In genomic region chr7:77180990-77181595, GRCh38 we compare ENCODE assay signal across 15 cellular contexts. TPM values are rescaled to one million over a fixed set of nuclear protein-coding genes. Genes with fewer than 3 reads are reported as not detected.
A peak's percentile ranks its signal among the peaks of the same experiment; 100 is the strongest.
DNase-seq lines count a peak whose midpoint lies in the region; ATAC-seq and TF ChIP-seq lines count a peak whose summit lies in the region.
"Had no signal": no experiment of that assay in that cellular context is flagged by ENCODE, and none has a peak within 500 bp of the region (broad histone marks: within the 10 kb centered on the region; RNA-seq: fewer than 3 reads in every experiment).

No MANE protein-coding gene starts in this region.

- H3K27me3 ChIP-seq in transverse colon = no peaks in the 10 kb centered on the region
- H3K27me3 ChIP-seq: BLaER1 had no signal

- TF ChIP-seq CTCF in transverse colon (IDR thresholded peaks at IDR 0.05) = no peak

- H3K9me3 Mint-ChIP-seq in stimulated activated naive CD8-positive, alpha-beta T cell treated with anti-CD3 and anti-CD28 coated beads, Interleukin-15, amount 100 ng/mL, for 72 hours = no peaks in the 10 kb centered on the region

- ATAC-seq in stimulated activated naive CD8-positive, alpha-beta T cell treated with anti-CD3 and anti-CD28 coated beads, Interleukin-15, Interleukin-2, amounts not matched to agents 100 U/mL and 50 U/mL, for 24 hours = peak; percentile 43
- no peak for ATAC-seq in stimulated activated naive CD8-positive, alpha-beta T cell treated with anti-CD3 and anti-CD28 coated beads, Interleukin-15, amount 100 ng/mL, for 72 hours
- ATAC-seq in left colon = peak; percentile 82
- no peak for ATAC-seq in HG02970 (IDR thresholded peaks at IDR 0.05; ENCODE audit: low FRiP score, unreplicated experiment)

- in situ Hi-C loops in transverse colon (cut with MboI; ENCODE audit: low pct_ligation_motif_present in 1 of 4, low pct_unique_long_range_greater_than_20kb in 1 of 4, low sequenced_read_pairs in 3 of 4) = no loop called here

- H3K4me1 ChIP-seq in transverse colon = peaks cover 0 to 35% (median 9%) of the 10 kb centered on the region in 4 donors
- H3K4me1 ChIP-seq: BLaER1, Caco-2 had no signal

- H3K27ac ChIP-seq in transverse colon = peak overlapping the region in 2 of 4 donors; percentile 65
- H3K27ac ChIP-seq: BLaER1 had no signal

- no peaks in the 10 kb centered on the region for H3K27me3 Mint-ChIP-seq in stimulated activated naive CD8-positive, alpha-beta T cell treated with anti-CD3 and anti-CD28 coated beads, Interleukin-15, amount 100 ng/mL, for 72 hours
- H3K27me3 Mint-ChIP-seq: CD8-positive, alpha-beta memory T cell had no signal

- no peak for TF ChIP-seq EP300 in transverse colon (IDR thresholded peaks at IDR 0.05; ENCODE audit: low read depth)

- peak overlapping the region in 1 of 2 donors; percentile 0 for H3K27ac Mint-ChIP-seq in stimulated activated naive CD8-positive, alpha-beta T cell treated with anti-CD3 and anti-CD28 coated beads, Interleukin-15, amount 100 ng/mL, for 72 hours

- no peak for TF ChIP-seq POLR2A in transverse colon (IDR thresholded peaks at IDR 0.05)

- H3K9me3 ChIP-seq in transverse colon = no peaks in the 10 kb centered on the region
- H3K9me3 ChIP-seq: BLaER1, Caco-2 had no signal

- no peaks in the 10 kb centered on the region for H3K36me3 ChIP-seq in transverse colon
- H3K36me3 ChIP-seq: BLaER1 had no signal

- H3K4me3 ChIP-seq in transverse colon = no peak overlapping the region
- H3K4me3 ChIP-seq: BLaER1 had no signal

- no peak for DNase-seq in stimulated activated naive CD8-positive, alpha-beta T cell treated with anti-CD3 and anti-CD28 coated beads, Interleukin-15, Interleukin-2, amounts not matched to agents 100 U/mL and 50 U/mL, for 24 hours
- DNase-seq in stimulated activated naive CD8-positive, alpha-beta T cell treated with anti-CD3 and anti-CD28 coated beads, Interleukin-15, amount 100 ng/mL, for 72 hours = no peak
- DNase-seq in NCI-H226 (peak; percentile 3), left colon (no peak), transverse colon (peak; percentile 49), iPS-NIHi11 (ENCODE audit: low spot score) (no peak)
- DNase-seq in stimulated activated naive CD4-positive, alpha-beta T cell (lab: John Stamatoyannopoulos, UW) = no peak
- DNase-seq: 8988T; AML-193; Caco-2; CD8-positive, alpha-beta memory T cell; HCEC 1CT had no signal

- intact Hi-C loops in left colon (cut with DNase I, micrococcal nuclease) = no loop called here
- intact Hi-C loops in transverse colon (cut with DNase I; ENCODE audit: low total_unique reads) = no loop called here

- WGBS in transverse colon (ENCODE audit: low coverage in 1 of 2), 2 donors = 61 to 87% methylated on average over 3 to 4 of the region's 4 CpGs

- no peak overlapping the region for H3K4me3 Mint-ChIP-seq in stimulated activated naive CD8-positive, alpha-beta T cell treated with anti-CD3 and anti-CD28 coated beads, Interleukin-15, amount 100 ng/mL, for 72 hours
- H3K4me3 Mint-ChIP-seq: CD8-positive, alpha-beta memory T cell had no signal

- no peaks in the 10 kb centered on the region for H3K4me1 Mint-ChIP-seq in stimulated activated naive CD8-positive, alpha-beta T cell treated with anti-CD3 and anti-CD28 coated beads, Interleukin-15, amount 100 ng/mL, for 72 hours
- H3K4me1 Mint-ChIP-seq: CD8-positive, alpha-beta memory T cell had no signal

RNA-seq across cellular contexts. Expression of gene FGL2, which starts 18.5 kb away (rescaled TPM):
- total RNA-seq in left colon (10 to 100 TPM; 18.8 to 45.1 TPM), transverse colon (10 to 100 TPM; 23.1 to 45.2 (median 33.6) TPM)
- total RNA-seq: Caco-2, H4 had no signal

RNA-seq across cellular contexts. Expression of gene CCDC146, which starts 58.7 kb away (rescaled TPM):
- total RNA-seq in left colon (10 to 100 TPM; 11.6 to 15.7 TPM), transverse colon (10 to 100 TPM in 3 of 4 donors, 1 to 10 TPM in 1; 7.9 to 37.4 (median 26.5) TPM)

Comparison
In these comparisons a context has a peak if more than half of its experiments do, and no peak if none do; other contexts are left out.
1. ATAC-seq: peak in stimulated activated naive CD8-positive, alpha-beta T cell treated with anti-CD3 and anti-CD28 coated beads, Interleukin-15, Interleukin-2, amounts not matched to agents 100 U/mL and 50 U/mL, for 24 hours (single experiment) and left colon (single experiment); none in stimulated activated naive CD8-positive, alpha-beta T cell treated with anti-CD3 and anti-CD28 coated beads, Interleukin-15, amount 100 ng/mL, for 72 hours (single experiment) and HG02970 (single experiment).
2. DNase-seq: peak in NCI-H226 (single experiment) and transverse colon (single experiment); none in stimulated activated naive CD8-positive, alpha-beta T cell treated with anti-CD3 and anti-CD28 coated beads, Interleukin-15, Interleukin-2, amounts not matched to agents 100 U/mL and 50 U/mL, for 24 hours (single experiment), stimulated activated naive CD8-positive, alpha-beta T cell treated with anti-CD3 and anti-CD28 coated beads, Interleukin-15, amount 100 ng/mL, for 72 hours (0 of 2), left colon (0 of 2), iPS-NIHi11 (single experiment) and stimulated activated naive CD4-positive, alpha-beta T cell (0 of 6).